ENCODE assay signal across 1 cellular context in genomic region chr9:76686756-76687155, GRCh38.
TF ChIP-seq lines count a peak whose summit lies in the region.

No MANE protein-coding gene starts in this region.

TF ChIP-seq in WTC11, 78 proteins besides CTCF, POLR2A, EP300 and RAD21:
- TF ChIP-seq FOXP4 (CRISPR knock-in tag; IDR thresholded peaks at IDR 0.05) (no peak), TP53 (CRISPR knock-in tag; IDR thresholded peaks at IDR 0.05) (no peak), AR (CRISPR knock-in tag; IDR thresholded peaks at IDR 0.05) (no peak), ATF6 (CRISPR knock-in tag; IDR thresholded peaks at IDR 0.05) (no peak), ZMAT4 (CRISPR knock-in tag; IDR thresholded peaks at IDR 0.05) (no peak), ZNF121 (CRISPR knock-in tag; IDR thresholded peaks at IDR 0.05) (peak; percentile 65), ZNF281 (CRISPR knock-in tag; IDR thresholded peaks at IDR 0.05) (no peak)
